24 cellular contexts compared by ENCODE assay signal in genomic region chr6:38646166-38646565, GRCh38. TPM values are rescaled to one million over a fixed set of nuclear protein-coding genes. Genes with fewer than 3 reads are reported as not detected.
DNase-seq lines count a peak whose midpoint lies in the region; ATAC-seq, FAIRE-seq and TF ChIP-seq lines count a peak whose summit lies in the region.
"Had no signal": no experiment of that assay in that cellular context is flagged by ENCODE, and none has a peak within 500 bp of the region (broad histone marks: within the 10 kb centered on the region; RNA-seq: fewer than 3 reads in every experiment).

No MANE protein-coding gene starts in this region.

- WGBS in SK-N-SH (ENCODE audit: low lambda C conversion rate) = 86% methylated on average over 1 of the region's 1 CpG

- H4K20me1 ChIP-seq in SK-N-SH (ENCODE audit: insufficient read depth) = no peaks in the 10 kb centered on the region

- no peak overlapping the region for H3K27ac Mint-ChIP-seq in activated CD4-positive, alpha-beta T cell treated with anti-CD3 and anti-CD28 coated beads for 36 hours
- H3K27ac Mint-ChIP-seq: activated naive CD8-positive, alpha-beta T cell treated with anti-CD3 and anti-CD28 coated beads, Interleukin-2, amount 10 ng/mL, durations not matched to agents 7 days and 5 days; CD14-positive monocyte; T-helper 1 cell treated with Interleukin-12 subunit alpha and Interleukin-12 subunit beta and Interleukin-4 antibody, amounts not matched to agents 30 μg/mL and 1 μg/mL, for 36 hours had no signal

- H3K4me3 ChIP-seq in SK-N-SH (ENCODE audit: low read depth in 2 of 2, low read length in 1 of 2) (no peak overlapping the region), bronchial epithelial cell (ENCODE audit: low read depth, low read length) (no peak overlapping the region)
- H3K4me3 ChIP-seq: cardiac muscle cell, lung, pancreas, stomach, upper lobe of left lung had no signal

- no peaks in the 10 kb centered on the region for H3K4me1 ChIP-seq in SK-N-SH (ENCODE audit: control insufficient read depth in 1 of 2, insufficient read depth in 2 of 2, low read depth in 1 of 2, low read length in 1 of 2)

- no peaks in the 10 kb centered on the region for H3K27me3 Mint-ChIP-seq in activated CD4-positive, alpha-beta T cell treated with anti-CD3 and anti-CD28 coated beads for 36 hours
- H3K27me3 Mint-ChIP-seq: activated naive CD8-positive, alpha-beta T cell treated with anti-CD3 and anti-CD28 coated beads, Interleukin-2, amount 10 ng/mL, durations not matched to agents 7 days and 5 days; naive B cell had no signal

- ATAC-seq in SK-N-SH treated with all-trans-retinoic acid at 6 μM for 48 hours = peak; percentile 34; the same call in 1 of the 3 replicates
- ATAC-seq in activated CD4-positive, alpha-beta T cell treated with anti-CD3 and anti-CD28 coated beads for 36 hours = no peak
- no peak for ATAC-seq in GM18873 (IDR thresholded peaks at IDR 0.05; ENCODE audit: low FRiP score, unreplicated experiment)
- ATAC-seq: pancreas had no signal

- H3K36me3 ChIP-seq in SK-N-SH (replicated peaks in 1 of 2; ENCODE audit: control insufficient read depth in 1 of 2, insufficient read depth in 2 of 2, low read length in 1 of 2) (no peaks in the 10 kb centered on the region), bronchial epithelial cell (ENCODE audit: control insufficient read depth, insufficient read depth, low read length) (no peaks in the 10 kb centered on the region)
- H3K36me3 ChIP-seq: cardiac muscle cell, pancreas, stomach, upper lobe of left lung had no signal

- H3K4me1 Mint-ChIP-seq in activated CD4-positive, alpha-beta T cell treated with anti-CD3 and anti-CD28 coated beads for 36 hours = no peaks in the 10 kb centered on the region

- DNase-seq in SK-N-SH (no peak), NCI-H2171 treated with DMSO at 0.1 percent for 48 hours (lab: John Stamatoyannopoulos, UW) (peak; percentile 86), bronchial epithelial cell (ENCODE audit: low read depth) (peak; percentile 16), superior temporal gyrus (ENCODE audit: extremely low spot score) (peak; percentile 65), posterior cingulate gyrus (no peak)
- no peak for DNase-seq in activated CD4-positive, alpha-beta T cell treated with anti-CD3 and anti-CD28 coated beads for 36 hours
- DNase-seq: activated naive CD8-positive, alpha-beta T cell treated with anti-CD3 and anti-CD28 coated beads, Interleukin-2, amount 10 ng/mL, durations not matched to agents 7 days and 5 days; effector memory CD4-positive, alpha-beta T cell; GOT3; MV-4-11; naive B cell; pancreas; SIG-M5; stomach; upper lobe of left lung had no signal

- TF ChIP-seq CTCF in SK-N-SH (IDR thresholded peaks at IDR 0.05) = no peak
- TF ChIP-seq CTCF in bronchial epithelial cell (IDR thresholded peaks at IDR 0.05; ENCODE audit: insufficient read depth, low read length, severe bottlenecking) = no peak

- POLR2A ChIA-PET in SK-N-SH (lab: Yijun Ruan, JAX) = no interaction called here
- POLR2A ChIA-PET in activated CD4-positive, alpha-beta T cell treated with anti-CD3 and anti-CD28 coated beads for 36 hours (lab: Charles Lee) = no interaction called here

- H2AFZ ChIP-seq in SK-N-SH (ENCODE audit: low read depth) = no peak overlapping the region

- no peak for TF ChIP-seq RAD21 in SK-N-SH (IDR thresholded peaks at IDR 0.05; ENCODE audit: low read length)

- intact Hi-C loops in activated CD4-positive, alpha-beta T cell treated with anti-CD3 and anti-CD28 coated beads for 36 hours (cut with DNase I, micrococcal nuclease) = no loop called here
- intact Hi-C loops in posterior cingulate gyrus (cut with DNase I) = no loop called here

- CTCF ChIA-PET in SK-N-SH (lab: Yijun Ruan, JAX) = no interaction called here
- CTCF ChIA-PET in activated CD4-positive, alpha-beta T cell treated with anti-CD3 and anti-CD28 coated beads for 36 hours (lab: Charles Lee) = no interaction called here

- H3K9me3 ChIP-seq in SK-N-SH = no peaks in the 10 kb centered on the region
- H3K9me3 ChIP-seq: pancreas, stomach, upper lobe of left lung had no signal

- H3K27me3 ChIP-seq in SK-N-SH (ENCODE audit: insufficient read depth) (no peaks in the 10 kb centered on the region), bronchial epithelial cell (ENCODE audit: control insufficient read depth, insufficient read depth, low read length) (no peaks in the 10 kb centered on the region)
- H3K27me3 ChIP-seq: cardiac muscle cell, pancreas, stomach, upper lobe of left lung had no signal

- H3K9me2 ChIP-seq in SK-N-SH = no peaks in the 10 kb centered on the region

- no peak overlapping the region for H3K27ac ChIP-seq in SK-N-SH (ENCODE audit: low read depth in 2 of 2, low read length in 1 of 2)
- H3K27ac ChIP-seq: cardiac muscle cell, pancreas, stomach, upper lobe of left lung, VCaP had no signal

- H3K4me3 Mint-ChIP-seq in activated CD4-positive, alpha-beta T cell treated with anti-CD3 and anti-CD28 coated beads for 36 hours = no peak overlapping the region
- H3K4me3 Mint-ChIP-seq: activated naive CD8-positive, alpha-beta T cell treated with anti-CD3 and anti-CD28 coated beads, Interleukin-2, amount 10 ng/mL, durations not matched to agents 7 days and 5 days; CD14-positive monocyte; naive B cell; T-helper 1 cell treated with Interleukin-12 subunit alpha and Interleukin-12 subunit beta and Interleukin-4 antibody, amounts not matched to agents 30 μg/mL and 1 μg/mL, for 36 hours had no signal

- no peaks in the 10 kb centered on the region for H3K9me3 Mint-ChIP-seq in activated CD4-positive, alpha-beta T cell treated with anti-CD3 and anti-CD28 coated beads for 36 hours (ENCODE audit: low read depth)
- H3K9me3 Mint-ChIP-seq: CD14-positive monocyte; naive B cell; T-helper 1 cell treated with Interleukin-12 subunit alpha and Interleukin-12 subunit beta and Interleukin-4 antibody, amounts not matched to agents 30 μg/mL and 1 μg/mL, for 36 hours had no signal

- TF ChIP-seq EP300 in SK-N-SH (IDR thresholded peaks at IDR 0.05; ENCODE audit: borderline replicate concordance in 1 of 2, low read depth in 1 of 2, low read length in 1 of 2) = no peak

- H3K4me2 ChIP-seq in SK-N-SH = no peak overlapping the region

- no peak overlapping the region for H3K9ac ChIP-seq in SK-N-SH

- H3F3A ChIP-seq in SK-N-SH (replicated peaks; ENCODE audit: insufficient read depth) = no peaks in the 10 kb centered on the region

- FAIRE-seq in bronchial epithelial cell (lab: Jason Lieb, UNC) = no peak
- FAIRE-seq: GM18507, islet of Langerhans, pancreas had no signal

- H3K36me3 Mint-ChIP-seq in activated CD4-positive, alpha-beta T cell treated with anti-CD3 and anti-CD28 coated beads for 36 hours (ENCODE audit: low read depth) = peaks cover 1% of the 10 kb centered on the region
- H3K36me3 Mint-ChIP-seq: CD14-positive monocyte had no signal

- H3K79me2 ChIP-seq in SK-N-SH (ENCODE audit: insufficient read depth) = peaks cover 6% of the 10 kb centered on the region; the same call in 1 of the 2 replicates

TF ChIP-seq in SK-N-SH treated with all-trans-retinoic acid at 6 μM for 48 hours, 23 proteins besides CTCF, POLR2A, EP300 and RAD21 (continues in another document):
- no peak for TF ChIP-seq TOX (CRISPR knock-in tag; IDR thresholded peaks at IDR 0.05; ENCODE audit: borderline replicate concordance)
- no peak for TF ChIP-seq TCF4 (CRISPR knock-in tag; IDR thresholded peaks at IDR 0.05; ENCODE audit: borderline replicate concordance)
- no peak for TF ChIP-seq PPARA (CRISPR knock-in tag; IDR thresholded peaks at IDR 0.05; ENCODE audit: borderline replicate concordance)
- TF ChIP-seq RARB (CRISPR knock-in tag; IDR thresholded peaks at IDR 0.05) = no peak
- TF ChIP-seq, protein P1, sequence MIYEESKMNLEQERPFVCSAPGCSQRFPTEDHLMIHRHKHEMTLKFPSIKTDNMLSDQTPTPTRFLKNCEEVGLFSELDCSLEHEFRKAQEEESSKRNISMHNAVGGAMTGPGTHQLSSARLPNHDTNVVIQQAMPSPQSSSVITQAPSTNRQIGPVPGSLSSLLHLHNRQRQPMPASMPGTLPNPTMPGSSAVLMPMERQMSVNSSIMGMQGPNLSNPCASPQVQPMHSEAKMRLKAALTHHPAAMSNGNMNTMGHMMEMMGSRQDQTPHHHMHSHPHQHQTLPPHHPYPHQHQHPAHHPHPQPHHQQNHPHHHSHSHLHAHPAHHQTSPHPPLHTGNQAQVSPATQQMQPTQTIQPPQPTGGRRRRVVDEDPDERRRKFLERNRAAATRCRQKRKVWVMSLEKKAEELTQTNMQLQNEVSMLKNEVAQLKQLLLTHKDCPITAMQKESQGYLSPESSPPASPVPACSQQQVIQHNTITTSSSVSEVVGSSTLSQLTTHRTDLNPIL (CRISPR knock-in tag; IDR thresholded peaks at IDR 0.05; ENCODE audit: low read depth) = no peak
- no peak for TF ChIP-seq ESRRG (CRISPR knock-in tag; IDR thresholded peaks at IDR 0.05)

TF ChIP-seq in SK-N-SH, 30 proteins besides CTCF, POLR2A, EP300 and RAD21 (continues in another document):
- TF ChIP-seq FOXJ3 (CRISPR knock-in tag; IDR thresholded peaks at IDR 0.05) = no peak
- TF ChIP-seq NFIC (IDR thresholded peaks at IDR 0.05; ENCODE audit: borderline replicate concordance) = no peak
- no peak for TF ChIP-seq NRF1 (IDR thresholded peaks at IDR 0.05; ENCODE audit: low read depth, low read length)
- no peak for TF ChIP-seq GABPA (IDR thresholded peaks at IDR 0.05; ENCODE audit: low read depth)
- no peak for TF ChIP-seq USF2 (IDR thresholded peaks at IDR 0.05; ENCODE audit: borderline replicate concordance, low read depth, low read length)
- no peak for TF ChIP-seq JUND (IDR thresholded peaks at IDR 0.05)
- TF ChIP-seq SIN3A (IDR thresholded peaks at IDR 0.05; ENCODE audit: borderline replicate concordance, low read depth, low read length) = no peak
- no peak for TF ChIP-seq TEAD4 (IDR thresholded peaks at IDR 0.05; ENCODE audit: borderline replicate concordance, insufficient read depth)

RNA-seq across cellular contexts. Expression of gene BTBD9, which starts 6.4 kb away (rescaled TPM):
- 2.2 and 3.2 TPM in 2 replicates for polyA plus RNA-seq in SK-N-SH (2012; rRNA removed)
- polyA plus RNA-seq in SK-N-SH (2012; cell fraction: cytosol; rRNA removed) = 1.8 and 2.2 TPM in 2 replicates
- 3.1 and 3.6 TPM in 2 replicates for polyA plus RNA-seq in SK-N-SH (2012; cell fraction: nucleus; rRNA removed)
- 4.5 and 9.6 TPM in 2 replicates for total RNA-seq in bronchial epithelial cell
- 10 to 100 TPM in 1 of 2 experiments, 1 to 10 TPM in 1; 8.2 to 12.2 TPM for total RNA-seq in activated CD4-positive, alpha-beta T cell treated with anti-CD3 and anti-CD28 coated beads for 36 hours

RNA-seq across cellular contexts. Expression of gene GLO1, which starts 56.8 kb away (rescaled TPM):
- 47.1 and 56.6 TPM in 2 replicates for polyA plus RNA-seq in SK-N-SH (2012; rRNA removed)
- polyA plus RNA-seq in SK-N-SH (2012; cell fraction: cytosol; rRNA removed) = 82.5 and 99.4 TPM in 2 replicates
- polyA plus RNA-seq in SK-N-SH (2012; cell fraction: nucleus; rRNA removed) = 9.5 and 23.0 TPM in 2 replicates
- total RNA-seq in bronchial epithelial cell = 95.0 and 97.8 TPM in 2 replicates
- 100 to 1,000 TPM; 150 to 152 TPM for total RNA-seq in activated CD4-positive, alpha-beta T cell treated with anti-CD3 and anti-CD28 coated beads for 36 hours

Comparison
In these comparisons a context has a peak if more than half of its experiments do, and no peak if none do; other contexts are left out.
1. DNase-seq: peak in NCI-H2171 treated with DMSO at 0.1 percent for 48 hours (single experiment), bronchial epithelial cell (single experiment) and superior temporal gyrus (single experiment); none in SK-N-SH (single experiment), activated CD4-positive, alpha-beta T cell treated with anti-CD3 and anti-CD28 coated beads for 36 hours (single experiment) and posterior cingulate gyrus (0 of 10).